28 cellular contexts compared by ENCODE assay signal in genomic region chr16:25798065-25798464, GRCh38.
"Had no signal": no experiment of that assay in that cellular context is flagged by ENCODE, and none has a peak within 500 bp of the region (broad histone marks: within the 10 kb centered on the region; RNA-seq: fewer than 3 reads in every experiment).

No MANE protein-coding gene starts in this region.

- DNase-seq: colonic mucosa; cortex of kidney; dermis blood vessel endothelial cell; dorsolateral prefrontal cortex; effector CD4-positive, alpha-beta T cell; effector CD8-positive, alpha-beta T cell; effector memory CD4-positive, alpha-beta T cell; effector memory CD8-positive, alpha-beta T cell; endodermal cell; erythroblast; esophagus squamous epithelium; foreskin fibroblast; foreskin keratinocyte; foreskin melanocyte; gastrocnemius medialis; glutamatergic neuron; head of caudate nucleus; heart left ventricle; heart right ventricle had no signal

- H3K36me3 ChIP-seq: colonic mucosa, esophagus muscularis mucosa, esophagus squamous epithelium, gastrocnemius medialis, gastroesophageal sphincter, heart left ventricle, heart right ventricle had no signal

- H3K4me3 ChIP-seq: colonic mucosa, coronary artery, dorsolateral prefrontal cortex, esophagus muscularis mucosa, esophagus squamous epithelium, gastrocnemius medialis, gastroesophageal sphincter, heart left ventricle, heart right ventricle had no signal

- ATAC-seq: effector memory CD8-positive, alpha-beta T cell; esophagus mucosa; foreskin keratinocyte; gastrocnemius medialis; gastroesophageal sphincter; heart left ventricle; heart right ventricle had no signal

- H3K27ac ChIP-seq: colonic mucosa, coronary artery, dorsolateral prefrontal cortex, epithelial cell of prostate, esophagus muscularis mucosa, esophagus squamous epithelium, foreskin keratinocyte, gastrocnemius medialis, gastroesophageal sphincter, heart left ventricle, heart right ventricle had no signal

- H3K27me3 ChIP-seq: colonic mucosa, esophagus squamous epithelium, foreskin keratinocyte, gastrocnemius medialis, gastroesophageal sphincter, heart left ventricle had no signal

- H3K9me3 ChIP-seq: colonic mucosa, esophagus muscularis mucosa, gastrocnemius medialis had no signal

- H3K4me1 ChIP-seq: colonic mucosa, esophagus muscularis mucosa, esophagus squamous epithelium, foreskin keratinocyte, gastrocnemius medialis, gastroesophageal sphincter, heart left ventricle, heart right ventricle had no signal

- FAIRE-seq: colon, endometrium, endothelial cell of umbilical vein, frontal cortex had no signal
